ENCODE assay signal across 8 cellular contexts in genomic region chr4:67545199-67545995, GRCh38. TPM values are rescaled to one million over a fixed set of nuclear protein-coding genes. Genes with fewer than 3 reads are reported as not detected.
A peak's percentile ranks its signal among the peaks of the same experiment; 100 is the strongest.
DNase-seq lines count a peak whose midpoint lies in the region; ATAC-seq and TF ChIP-seq lines count a peak whose summit lies in the region.

A gene with protein sequence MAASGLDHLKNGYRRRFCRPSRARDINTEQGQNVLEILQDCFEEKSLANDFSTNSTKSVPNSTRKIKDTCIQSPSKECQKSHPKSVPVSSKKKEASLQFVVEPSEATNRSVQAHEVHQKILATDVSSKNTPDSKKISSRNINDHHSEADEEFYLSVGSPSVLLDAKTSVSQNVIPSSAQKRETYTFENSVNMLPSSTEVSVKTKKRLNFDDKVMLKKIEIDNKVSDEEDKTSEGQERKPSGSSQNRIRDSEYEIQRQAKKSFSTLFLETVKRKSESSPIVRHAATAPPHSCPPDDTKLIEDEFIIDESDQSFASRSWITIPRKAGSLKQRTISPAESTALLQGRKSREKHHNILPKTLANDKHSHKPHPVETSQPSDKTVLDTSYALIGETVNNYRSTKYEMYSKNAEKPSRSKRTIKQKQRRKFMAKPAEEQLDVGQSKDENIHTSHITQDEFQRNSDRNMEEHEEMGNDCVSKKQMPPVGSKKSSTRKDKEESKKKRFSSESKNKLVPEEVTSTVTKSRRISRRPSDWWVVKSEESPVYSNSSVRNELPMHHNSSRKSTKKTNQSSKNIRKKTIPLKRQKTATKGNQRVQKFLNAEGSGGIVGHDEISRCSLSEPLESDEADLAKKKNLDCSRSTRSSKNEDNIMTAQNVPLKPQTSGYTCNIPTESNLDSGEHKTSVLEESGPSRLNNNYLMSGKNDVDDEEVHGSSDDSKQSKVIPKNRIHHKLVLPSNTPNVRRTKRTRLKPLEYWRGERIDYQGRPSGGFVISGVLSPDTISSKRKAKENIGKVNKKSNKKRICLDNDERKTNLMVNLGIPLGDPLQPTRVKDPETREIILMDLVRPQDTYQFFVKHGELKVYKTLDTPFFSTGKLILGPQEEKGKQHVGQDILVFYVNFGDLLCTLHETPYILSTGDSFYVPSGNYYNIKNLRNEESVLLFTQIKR (minus strand): TSS chr4:67545503. CDS start chr4:67545355, 148 bp downstream.

- H3K36me3 ChIP-seq in liver (ENCODE audit: control insufficient read depth in 4 of 4, insufficient read depth in 3 of 4, low read depth in 1 of 4, low read length in 3 of 4), result peaks cover 0 to 2% (median 0%) of the 10 kb centered on the region in 4 donors

- H3K27me3 ChIP-seq in liver (ENCODE audit: control insufficient read depth in 4 of 4, insufficient read depth in 4 of 4, low read length in 3 of 4), result no peaks in the 10 kb centered on the region

- H3K4me3 ChIP-seq in liver (ENCODE audit: low read depth in 1 of 3, low read length in 3 of 3), result peak within 1 kb of the TSS; percentile 72 to 92 (median 89)

- TF ChIP-seq RAD21 in liver (IDR thresholded peaks at IDR 0.05), result peak; percentile 15 to 21

- H3K9ac ChIP-seq in liver (ENCODE audit: low read depth in 1 of 2, low read length in 2 of 2), result peak within 1 kb of the TSS; percentile 88 to 98

- H3K4me1 ChIP-seq in liver (ENCODE audit: control insufficient read depth in 4 of 4, insufficient read depth in 4 of 4, low read length in 3 of 4), result peaks cover 1 to 29% (median 18%) of the 10 kb centered on the region in 4 donors

- peak; percentile 88 for DNase-seq in NCI-H774 (lab: John Stamatoyannopoulos, UW)
- DNase-seq in activated CD4-positive, alpha-beta T cell treated with anti-CD3 and anti-CD28 coated beads, Interleukin-2, amount 50 U/mL, for 4 hours, result peak; percentile 87 to 88
- DNase-seq in dermis blood vessel endothelial cell, result peak; percentile 99
- peak; percentile 95 for DNase-seq in stimulated activated CD4-positive, alpha-beta T cell treated with anti-CD3 and anti-CD28 coated beads, Interleukin-4, amount 100 ng/mL, for 24 hours

- no peak for TF ChIP-seq CTCF in C4-2B (conservative IDR thresholded peaks at IDR 0.05)
- no peak for TF ChIP-seq CTCF in liver (IDR thresholded peaks at IDR 0.05; ENCODE audit: low read depth, low read length, missing input control)

- under 1% methylated on average over 53 of the region's 53 CpGs for WGBS in liver

- H3K9me3 ChIP-seq in liver (ENCODE audit: control insufficient read depth in 4 of 4, low read length in 3 of 4), result no peaks in the 10 kb centered on the region

- ATAC-seq in GM19395 (IDR thresholded peaks at IDR 0.05; ENCODE audit: unreplicated experiment) (peak; percentile 95), HG03565 (IDR thresholded peaks at IDR 0.05; ENCODE audit: unreplicated experiment) (peak; percentile 93)

- H3K27ac ChIP-seq in C4-2B (peak within 1 kb of the TSS; percentile 89), liver (ENCODE audit: low read depth in 1 of 2, low read length in 2 of 2) (peak within 1 kb of the TSS; percentile 77 to 94)

TF ChIP-seq in liver, 16 proteins besides CTCF, POLR2A, EP300 and RAD21:
- TF ChIP-seq HNF4G (IDR thresholded peaks at IDR 0.05) (no peak), SP1 (IDR thresholded peaks at IDR 0.05) (peak; percentile 56), EGR1 (IDR thresholded peaks at IDR 0.05; ENCODE audit: low read depth in 2 of 2) (peak; percentile 71), ZBTB33 (IDR thresholded peaks at IDR 0.05) (peak; percentile 98), FOXA2 (IDR thresholded peaks at IDR 0.05) (peak; percentile 6), HNF4A (conservative IDR thresholded peaks at IDR 0.05) (peak; percentile 10), TAF1 (conservative IDR thresholded peaks at IDR 0.05) (peak; percentile 96), JUND (IDR thresholded peaks at IDR 0.05) (no peak), YY1 (IDR thresholded peaks at IDR 0.05) (peak; percentile 94), RXRA (IDR thresholded peaks at IDR 0.05) (peak; percentile 52 to 71), MAX (IDR thresholded peaks at IDR 0.05) (no peak), FOXA1 (IDR thresholded peaks at IDR 0.05) (no peak), NR2F2 (IDR thresholded peaks at IDR 0.05) (no peak), GABPA (IDR thresholded peaks at IDR 0.05 in 1 of 2, conservative IDR thresholded peaks at IDR 0.05 in 1 of 2) (peak in 1 of 2 donors; percentile 50), ATF3 (IDR thresholded peaks at IDR 0.05) (no peak)
- TF ChIP-seq, protein P1, sequence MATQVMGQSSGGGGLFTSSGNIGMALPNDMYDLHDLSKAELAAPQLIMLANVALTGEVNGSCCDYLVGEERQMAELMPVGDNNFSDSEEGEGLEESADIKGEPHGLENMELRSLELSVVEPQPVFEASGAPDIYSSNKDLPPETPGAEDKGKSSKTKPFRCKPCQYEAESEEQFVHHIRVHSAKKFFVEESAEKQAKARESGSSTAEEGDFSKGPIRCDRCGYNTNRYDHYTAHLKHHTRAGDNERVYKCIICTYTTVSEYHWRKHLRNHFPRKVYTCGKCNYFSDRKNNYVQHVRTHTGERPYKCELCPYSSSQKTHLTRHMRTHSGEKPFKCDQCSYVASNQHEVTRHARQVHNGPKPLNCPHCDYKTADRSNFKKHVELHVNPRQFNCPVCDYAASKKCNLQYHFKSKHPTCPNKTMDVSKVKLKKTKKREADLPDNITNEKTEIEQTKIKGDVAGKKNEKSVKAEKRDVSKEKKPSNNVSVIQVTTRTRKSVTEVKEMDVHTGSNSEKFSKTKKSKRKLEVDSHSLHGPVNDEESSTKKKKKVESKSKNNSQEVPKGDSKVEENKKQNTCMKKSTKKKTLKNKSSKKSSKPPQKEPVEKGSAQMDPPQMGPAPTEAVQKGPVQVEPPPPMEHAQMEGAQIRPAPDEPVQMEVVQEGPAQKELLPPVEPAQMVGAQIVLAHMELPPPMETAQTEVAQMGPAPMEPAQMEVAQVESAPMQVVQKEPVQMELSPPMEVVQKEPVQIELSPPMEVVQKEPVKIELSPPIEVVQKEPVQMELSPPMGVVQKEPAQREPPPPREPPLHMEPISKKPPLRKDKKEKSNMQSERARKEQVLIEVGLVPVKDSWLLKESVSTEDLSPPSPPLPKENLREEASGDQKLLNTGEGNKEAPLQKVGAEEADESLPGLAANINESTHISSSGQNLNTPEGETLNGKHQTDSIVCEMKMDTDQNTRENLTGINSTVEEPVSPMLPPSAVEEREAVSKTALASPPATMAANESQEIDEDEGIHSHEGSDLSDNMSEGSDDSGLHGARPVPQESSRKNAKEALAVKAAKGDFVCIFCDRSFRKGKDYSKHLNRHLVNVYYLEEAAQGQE (IDR thresholded peaks at IDR 0.05), result peak; percentile 91

RNA-seq across cellular contexts. Expression of the gene that starts here (rescaled TPM):
- 18.2 and 19.7 TPM in 2 replicates for total RNA-seq in dermis blood vessel endothelial cell
- 10 to 100 TPM; 12.1 to 14.9 TPM for total RNA-seq in liver
- 1 to 10 TPM; 1.9 to 7.0 TPM for polyA plus RNA-seq in liver

Comparison
In these comparisons a context has a peak if more than half of its experiments do, and no peak if none do; other contexts are left out.
1. Peak in every context shown above with its lines: DNase-seq, ATAC-seq, H3K4me3 ChIP-seq and H3K27ac ChIP-seq.